In the genomic region with DNA sequence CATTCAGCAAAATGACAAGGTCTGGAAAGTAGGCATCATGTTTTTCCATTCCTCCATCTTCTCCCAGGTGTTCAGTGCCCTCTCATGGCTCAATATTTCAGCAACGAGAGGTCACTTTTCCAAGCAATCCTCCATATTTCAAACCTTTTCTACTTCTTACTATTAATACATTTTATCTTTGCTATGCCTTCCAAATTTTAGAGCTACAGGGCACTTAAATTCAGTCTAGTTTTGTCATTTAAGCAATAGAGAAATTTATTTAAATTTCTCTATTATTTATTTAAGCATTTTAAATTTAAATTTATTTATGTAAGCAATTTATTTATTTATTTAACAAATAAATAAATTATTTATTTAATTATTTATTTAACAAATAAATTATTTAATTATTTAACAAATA, we compare ENCODE assay signal across 1 cellular context.
TF ChIP-seq lines count a peak whose summit lies in the region.

No MANE protein-coding gene starts in this region.

TF ChIP-seq in H1, 55 proteins besides CTCF, POLR2A, EP300 and RAD21 (continued from another document):
- TF ChIP-seq HDAC2 (IDR thresholded peaks at IDR 0.05; ENCODE audit: borderline replicate concordance in 1 of 2, low read depth in 2 of 2, low read length in 2 of 2) (no peak), CHD1 (IDR thresholded peaks at IDR 0.05; ENCODE audit: low read depth, low read length) (no peak), NANOG (IDR thresholded peaks at IDR 0.05; ENCODE audit: insufficient read depth, low read depth, low read length, poor library complexity, severe bottlenecking) (no peak), SAP30 (IDR thresholded peaks at IDR 0.05; ENCODE audit: insufficient read depth, insufficient replicate concordance, low read length) (no peak), CREB1 (IDR thresholded peaks at IDR 0.05) (no peak)
- TF ChIP-seq, protein P1, sequence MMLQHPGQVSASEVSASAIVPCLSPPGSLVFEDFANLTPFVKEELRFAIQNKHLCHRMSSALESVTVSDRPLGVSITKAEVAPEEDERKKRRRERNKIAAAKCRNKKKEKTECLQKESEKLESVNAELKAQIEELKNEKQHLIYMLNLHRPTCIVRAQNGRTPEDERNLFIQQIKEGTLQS (IDR thresholded peaks at IDR 0.05; ENCODE audit: insufficient read depth, low read depth, low read length), result no peak
